ENCODE assay signal across 16 cellular contexts in the genomic region with DNA sequence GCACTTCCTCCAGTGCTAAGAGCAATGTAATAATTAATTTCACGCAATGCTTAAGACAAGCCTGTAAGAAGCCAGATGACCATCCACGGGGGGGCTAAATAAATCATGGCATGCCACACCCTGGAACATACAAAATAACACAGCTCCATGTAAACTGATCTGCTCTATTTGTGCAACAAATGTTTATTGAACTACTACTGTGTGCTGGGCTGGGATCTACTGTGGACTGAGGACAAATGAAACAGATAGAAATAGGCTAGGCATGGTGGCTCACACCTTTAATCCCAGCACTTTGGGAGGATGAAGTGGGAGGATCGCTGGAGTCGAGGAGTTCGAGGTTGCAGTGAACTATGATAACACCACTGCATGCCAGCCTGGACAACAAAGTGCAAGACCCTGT.
"Had no signal": no experiment of that assay in that cellular context is flagged by ENCODE, and none has a peak within 500 bp of the region (broad histone marks: within the 10 kb centered on the region; RNA-seq: fewer than 3 reads in every experiment).

No MANE protein-coding gene starts in this region.

- H3K9me3 Mint-ChIP-seq: activated naive CD4-positive, alpha-beta T cell treated with anti-CD3 and anti-CD28 coated beads for 36 hours; activated T-helper 1 cell treated with anti-CD3 and anti-CD28 coated beads, Interleukin-12 subunit alpha, Interleukin-12 subunit beta, Interleukin-2, Interleukin-4 antibody, amounts not matched to agents 30 ng/mL and 10 ng/mL and 1 ng/mL, durations not matched to agents 14 hours and 24 hours and 36 hours; T-helper 1 cell treated with Interleukin-12 subunit alpha and Interleukin-12 subunit beta and Interleukin-4 antibody, amounts not matched to agents 30 μg/mL and 1 μg/mL, for 36 hours had no signal

- H3K27me3 ChIP-seq: hepatocyte, transverse colon had no signal

- H3K4me3 ChIP-seq: hepatocyte, skin epidermis, transverse colon had no signal

- ATAC-seq: activated CD4-positive, CD25-positive, alpha-beta regulatory T cell treated with anti-CD3 and anti-CD28 coated beads, Interleukin-2, amount 50 U/mL, for 24 hours had no signal

- DNase-seq: activated CD4-positive, alpha-beta T cell treated with anti-CD3 and anti-CD28 coated beads, Interleukin-2, amount 50 U/mL, for 48 hours; activated CD8-positive, alpha-beta memory T cell treated with anti-CD3 and anti-CD28 coated beads, Interleukin-2, amount 50 U/mL, for 4 hours; activated naive CD4-positive, alpha-beta T cell treated with anti-CD3 and anti-CD28 coated beads for 36 hours; caudate nucleus; cortex of kidney; effector memory CD4-positive, alpha-beta T cell; erythroblast; kidney glomerular epithelial cell; posterior cingulate gyrus; SK-N-SH; transverse colon had no signal

- H3K36me3 ChIP-seq: transverse colon had no signal

- H3K4me3 Mint-ChIP-seq: activated naive CD4-positive, alpha-beta T cell treated with anti-CD3 and anti-CD28 coated beads for 36 hours; activated T-helper 1 cell treated with anti-CD3 and anti-CD28 coated beads, Interleukin-12 subunit alpha, Interleukin-12 subunit beta, Interleukin-2, Interleukin-4 antibody, amounts not matched to agents 30 ng/mL and 10 ng/mL and 1 ng/mL, durations not matched to agents 14 hours and 24 hours and 36 hours had no signal

- H3K9me3 ChIP-seq: SK-N-SH, transverse colon had no signal

- H3K27ac Mint-ChIP-seq: T-helper 1 cell treated with Interleukin-12 subunit alpha and Interleukin-12 subunit beta and Interleukin-4 antibody, amounts not matched to agents 30 μg/mL and 1 μg/mL, for 36 hours had no signal

- H3K27ac ChIP-seq: hepatocyte, transverse colon had no signal
